18 cellular contexts compared by ENCODE assay signal in genomic region chr4:176587920-176588319, GRCh38.
DNase-seq lines count a peak whose midpoint lies in the region; ATAC-seq and TF ChIP-seq lines count a peak whose summit lies in the region.
"Had no signal": no experiment of that assay in that cellular context is flagged by ENCODE, and none has a peak within 500 bp of the region (broad histone marks: within the 10 kb centered on the region; RNA-seq: fewer than 3 reads in every experiment).

No MANE protein-coding gene starts in this region.

- H4K20me1 ChIP-seq in osteoblast (ENCODE audit: insufficient read depth, low read length) (no peaks in the 10 kb centered on the region), GM23338 (replicated peaks; ENCODE audit: insufficient read depth) (no peaks in the 10 kb centered on the region)

- H3K79me2 ChIP-seq in osteoblast (ENCODE audit: insufficient read depth, low read length) (no peaks in the 10 kb centered on the region), GM23338 (replicated peaks; ENCODE audit: insufficient read depth) (no peaks in the 10 kb centered on the region)

- peak overlapping the region; percentile 62 for H3K27ac ChIP-seq in osteoblast (ENCODE audit: low read depth, low read length)
- no peak overlapping the region for H3K27ac ChIP-seq in GM23338 (ENCODE audit: low read depth)
- H3K27ac ChIP-seq: heart right ventricle, vagina had no signal

- H3K4me2 ChIP-seq in osteoblast (ENCODE audit: insufficient read depth, low read length), result no peak overlapping the region
- no peak overlapping the region for H3K4me2 ChIP-seq in GM23338

- ATAC-seq in GM23338 (no peak), GM19467 (IDR thresholded peaks at IDR 0.05; ENCODE audit: unreplicated experiment) (no peak), HG03175 (IDR thresholded peaks at IDR 0.05; ENCODE audit: unreplicated experiment) (no peak)
- ATAC-seq: heart right ventricle; left colon; Right ventricle myocardium inferior; stimulated activated naive CD8-positive, alpha-beta T cell treated with anti-CD3 and anti-CD28 coated beads, Interleukin-15, amount 100 ng/mL, for 72 hours had no signal

- H3K4me1 ChIP-seq in osteoblast (ENCODE audit: insufficient read depth, low read length), result peaks cover 20% of the 10 kb centered on the region
- H3K4me1 ChIP-seq in GM23338 (ENCODE audit: insufficient read depth), result no peaks in the 10 kb centered on the region
- H3K4me1 ChIP-seq: heart right ventricle, vagina had no signal

- DNase-seq in EL (peak; percentile 13), NCI-H226 (peak; percentile 75), choroid plexus epithelial cell (ENCODE audit: low read depth) (peak; percentile 97), osteoblast (ENCODE audit: insufficient read length, low spot score, missing footprints) (peak; percentile 65), GM23338 (ENCODE audit: low spot score) (no peak), NK-92 (lab: John Stamatoyannopoulos, UW; ENCODE audit: unreplicated experiment) (no peak)
- DNase-seq: activated naive CD4-positive, alpha-beta T cell treated with anti-CD3 and anti-CD28 coated beads, Interleukin-2, amount 10 ng/mL, durations not matched to agents 7 days and 5 days; CD8-positive, alpha-beta memory T cell; heart right ventricle; left colon; NCI-H2107; posterior cingulate gyrus; stimulated activated naive CD8-positive, alpha-beta T cell treated with anti-CD3 and anti-CD28 coated beads, Interleukin-15, amount 100 ng/mL, for 72 hours had no signal

- H3K27ac Mint-ChIP-seq in GM23338, result no peak overlapping the region
- H3K27ac Mint-ChIP-seq: activated naive CD4-positive, alpha-beta T cell treated with anti-CD3 and anti-CD28 coated beads, Interleukin-2, amount 10 ng/mL, durations not matched to agents 7 days and 5 days; CD8-positive, alpha-beta memory T cell; stimulated activated naive CD8-positive, alpha-beta T cell treated with anti-CD3 and anti-CD28 coated beads, Interleukin-15, amount 100 ng/mL, for 72 hours had no signal

- H3F3A ChIP-seq in GM23338 (replicated peaks; ENCODE audit: low read depth), result no peaks in the 10 kb centered on the region

- H3K4me1 Mint-ChIP-seq in GM23338, result no peaks in the 10 kb centered on the region
- H3K4me1 Mint-ChIP-seq: activated naive CD4-positive, alpha-beta T cell treated with anti-CD3 and anti-CD28 coated beads, Interleukin-2, amount 10 ng/mL, durations not matched to agents 7 days and 5 days; CD8-positive, alpha-beta memory T cell; central memory CD8-positive, alpha-beta T cell; stimulated activated naive CD8-positive, alpha-beta T cell treated with anti-CD3 and anti-CD28 coated beads, Interleukin-15, amount 100 ng/mL, for 72 hours had no signal

- no peaks in the 10 kb centered on the region for H3K27me3 Mint-ChIP-seq in GM23338 (ENCODE audit: insufficient read depth, low read depth, poor library complexity)
- H3K27me3 Mint-ChIP-seq: activated naive CD4-positive, alpha-beta T cell treated with anti-CD3 and anti-CD28 coated beads, Interleukin-2, amount 10 ng/mL, durations not matched to agents 7 days and 5 days; CD8-positive, alpha-beta memory T cell; central memory CD8-positive, alpha-beta T cell; stimulated activated naive CD8-positive, alpha-beta T cell treated with anti-CD3 and anti-CD28 coated beads, Interleukin-15, amount 100 ng/mL, for 72 hours had no signal

- no peaks in the 10 kb centered on the region for H3K27me3 ChIP-seq in osteoblast (ENCODE audit: insufficient read depth, low read length)
- no peaks in the 10 kb centered on the region for H3K27me3 ChIP-seq in GM23338 (ENCODE audit: insufficient read depth)
- H3K27me3 ChIP-seq: heart right ventricle, vagina had no signal

- H3K36me3 ChIP-seq in osteoblast (ENCODE audit: insufficient read depth, low read length) (no peaks in the 10 kb centered on the region), GM23338 (ENCODE audit: insufficient read depth) (0 out of 2 replicates have a peak, but pooled peaks cover 4% of the 10 kb centered on the region)
- H3K36me3 ChIP-seq: heart right ventricle, vagina had no signal

- no peaks in the 10 kb centered on the region for H3K9me2 ChIP-seq in GM23338 (ENCODE audit: insufficient read depth)

- H3K4me3 ChIP-seq in choroid plexus epithelial cell (ENCODE audit: low read depth, low read length), result no peak overlapping the region
- H3K4me3 ChIP-seq in osteoblast (ENCODE audit: insufficient read depth, low read length), result no peak overlapping the region
- H3K4me3 ChIP-seq in GM23338, result no peak overlapping the region
- H3K4me3 ChIP-seq: heart right ventricle, vagina had no signal

- H2AFZ ChIP-seq in osteoblast (ENCODE audit: low read length), result no peak overlapping the region
- no peak overlapping the region for H2AFZ ChIP-seq in GM23338

- TF ChIP-seq CTCF in choroid plexus epithelial cell (conservative IDR thresholded peaks at IDR 0.05; ENCODE audit: low read depth, low read length) (no peak), osteoblast (IDR thresholded peaks at IDR 0.05; ENCODE audit: extremely low read depth, low read depth, low read length) (no peak), GM23338 (conservative IDR thresholded peaks at IDR 0.05; ENCODE audit: low read depth in 2 of 2) (no peak)

- peaks cover 3% of the 10 kb centered on the region; the same call in 2 of the 3 replicates for H3K9me3 Mint-ChIP-seq in GM23338

- H3K9me3 ChIP-seq in osteoblast (ENCODE audit: low read depth, low read length), result no peaks in the 10 kb centered on the region
- H3K9me3 ChIP-seq: vagina had no signal

- H3K4me3 Mint-ChIP-seq in GM23338, result no peak overlapping the region
- H3K4me3 Mint-ChIP-seq: activated naive CD4-positive, alpha-beta T cell treated with anti-CD3 and anti-CD28 coated beads, Interleukin-2, amount 10 ng/mL, durations not matched to agents 7 days and 5 days; central memory CD8-positive, alpha-beta T cell; stimulated activated naive CD8-positive, alpha-beta T cell treated with anti-CD3 and anti-CD28 coated beads, Interleukin-15, amount 100 ng/mL, for 72 hours had no signal

- H3K36me3 Mint-ChIP-seq in GM23338 (ENCODE audit: low read depth), result no peaks in the 10 kb centered on the region
- H3K36me3 Mint-ChIP-seq: activated naive CD4-positive, alpha-beta T cell treated with anti-CD3 and anti-CD28 coated beads, Interleukin-2, amount 10 ng/mL, durations not matched to agents 7 days and 5 days; CD8-positive, alpha-beta memory T cell had no signal

TF ChIP-seq in GM23338, 12 proteins besides CTCF, POLR2A, EP300 and RAD21 (continues in another document):
- TF ChIP-seq ZNF331 (CRISPR knock-in tag; IDR thresholded peaks at IDR 0.05; ENCODE audit: low read depth) (no peak), ZNF114 (CRISPR knock-in tag; IDR thresholded peaks at IDR 0.05) (no peak), EZH2phosphoT487 (IDR thresholded peaks at IDR 0.05; ENCODE audit: unreplicated experiment) (no peak), POLR2AphosphoS5 (IDR thresholded peaks at IDR 0.05; ENCODE audit: low read depth) (no peak), CREB1 (CRISPR knock-in tag; IDR thresholded peaks at IDR 0.05; ENCODE audit: low read depth) (no peak), EZH2 (IDR thresholded peaks at IDR 0.05; ENCODE audit: low read depth, unreplicated experiment) (no peak), REST (IDR thresholded peaks at IDR 0.05; ENCODE audit: unreplicated experiment) (no peak)

Comparison
In these comparisons a context has a peak if more than half of its experiments do, and no peak if none do; other contexts are left out.
1. DNase-seq: peak in EL (single experiment), NCI-H226 (single experiment), choroid plexus epithelial cell (single experiment) and osteoblast (single experiment); none in GM23338 (single experiment) and NK-92 (single experiment).